In the genomic region with DNA sequence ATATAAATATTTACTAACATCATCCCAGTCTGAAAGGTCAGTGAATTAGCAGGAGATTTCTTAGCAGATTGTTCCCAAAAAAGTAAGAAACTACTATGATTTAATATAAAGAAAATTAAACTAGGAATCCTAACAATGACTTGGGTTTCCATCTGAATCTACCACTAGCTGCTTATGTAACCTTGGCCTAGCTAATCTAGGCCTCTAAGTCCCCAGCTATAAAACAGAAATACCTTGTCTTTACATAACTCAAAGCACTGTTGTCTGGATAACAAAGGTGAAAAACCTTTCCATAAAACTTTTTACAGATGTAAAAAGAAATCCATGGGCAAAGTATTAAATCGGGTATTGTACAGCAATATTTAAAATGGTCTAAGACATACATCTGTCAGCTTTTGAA, we compare ENCODE assay signal across 11 cellular contexts. TPM values are rescaled to one million over a fixed set of nuclear protein-coding genes. Genes with fewer than 3 reads are reported as not detected.
DNase-seq lines count a peak whose midpoint lies in the region; ATAC-seq and TF ChIP-seq lines count a peak whose summit lies in the region.
"Had no signal": no experiment of that assay in that cellular context is flagged by ENCODE, and none has a peak within 500 bp of the region (broad histone marks: within the 10 kb centered on the region; RNA-seq: fewer than 3 reads in every experiment).

No MANE protein-coding gene starts in this region.

- TF ChIP-seq POLR2A in spleen (IDR thresholded peaks at IDR 0.05): no peak

- peaks cover 3% of the 10 kb centered on the region; the same call in 2 of the 3 replicates for H3K36me3 Mint-ChIP-seq in GM23338 (ENCODE audit: low read depth)
- H3K36me3 Mint-ChIP-seq in activated naive CD8-positive, alpha-beta T cell: no peaks in the 10 kb centered on the region
- no peaks in the 10 kb centered on the region for H3K36me3 Mint-ChIP-seq in immature natural killer cell

- DNase-seq in GM23338 (ENCODE audit: low spot score) (no peak), immature natural killer cell (no peak), spleen (no peak), NCI-H187 treated with DMSO at 0.1 percent for 48 hours (lab: John Stamatoyannopoulos, UW) (no peak)
- no peak for DNase-seq in stimulated activated CD4-positive, alpha-beta T cell treated with anti-CD3 and anti-CD28 coated beads, Interleukin-2, amount 100 ng/mL, for 48 hours
- no peak for DNase-seq in activated CD4-positive, alpha-beta T cell treated with anti-CD3 and anti-CD28 coated beads, Interleukin-2, amount 50 U/mL, for 1 hour
- DNase-seq: NCI-H510A treated with DMSO at 0.1 percent for 48 hours; stimulated activated CD4-positive, alpha-beta T cell treated with anti-CD3 and anti-CD28 coated beads, Interleukin-4, amount 100 ng/mL, for 1 hour had no signal

- H3K27ac Mint-ChIP-seq in GM23338 (no peak overlapping the region), immature natural killer cell (peak overlapping the region; percentile 69 to 98 (median 87))
- H3K27ac Mint-ChIP-seq in activated naive CD8-positive, alpha-beta T cell: peak overlapping the region; percentile 46

- 86 to 89% (median 88%) methylated on average over 1 of the region's 1 CpG for WGBS in spleen, 5 donors

- TF ChIP-seq CTCF in GM23338 (conservative IDR thresholded peaks at IDR 0.05; ENCODE audit: low read depth in 2 of 2) (no peak), spleen (IDR thresholded peaks at IDR 0.05 in 8 of 11, conservative IDR thresholded peaks at IDR 0.05 in 3 of 11) (no peak)

- no peaks in the 10 kb centered on the region for H3K36me3 ChIP-seq in GM23338 (ENCODE audit: insufficient read depth)
- H3K36me3 ChIP-seq in spleen: no peaks in the 10 kb centered on the region

- H3K4me1 Mint-ChIP-seq in GM23338: peaks cover 41% of the 10 kb centered on the region
- peaks cover 72% of the 10 kb centered on the region for H3K4me1 Mint-ChIP-seq in activated naive CD8-positive, alpha-beta T cell (ENCODE audit: low read depth)
- H3K4me1 Mint-ChIP-seq in immature natural killer cell: peaks cover 68 to 80% of the 10 kb centered on the region in 2 donors

- no peak overlapping the region for H3K4me3 ChIP-seq in GM23338
- peak overlapping the region in 3 of 8 donors; percentile 73 to 92 (median 78) for H3K4me3 ChIP-seq in spleen

- H3K4me2 ChIP-seq in GM23338: 0 out of 2 replicates have a peak overlapping the region, but pooled peaks have one; percentile 19

- no peak overlapping the region for H2AFZ ChIP-seq in GM23338

- no peaks in the 10 kb centered on the region for H3F3A ChIP-seq in GM23338 (replicated peaks; ENCODE audit: low read depth)

- peaks cover 70% of the 10 kb centered on the region for H3K79me2 ChIP-seq in GM23338 (replicated peaks; ENCODE audit: insufficient read depth)

- intact Hi-C loops in spleen (cut with DNase I; ENCODE audit: low total_unique reads): loop anchor here (10.0 kb wide), 2 partner anchors 417 to 647 kb away; a partner anchor contains a TSS

- H3K4me3 Mint-ChIP-seq in GM23338: no peak overlapping the region
- H3K4me3 Mint-ChIP-seq in activated naive CD8-positive, alpha-beta T cell: peak overlapping the region; percentile 98
- H3K4me3 Mint-ChIP-seq in immature natural killer cell: peak overlapping the region in 3 of 5 donors; percentile 36 to 99 (median 97)

- H4K20me1 ChIP-seq in GM23338 (replicated peaks; ENCODE audit: insufficient read depth): 0 out of 2 replicates have a peak, but pooled peaks cover 5% of the 10 kb centered on the region

- H3K27me3 ChIP-seq in GM23338 (ENCODE audit: insufficient read depth) (no peaks in the 10 kb centered on the region), spleen (replicated peaks in 1 of 7) (no peaks in the 10 kb centered on the region)

- H3K27ac ChIP-seq in GM23338 (ENCODE audit: low read depth) (no peak overlapping the region), spleen (peak overlapping the region in 7 of 8 donors; percentile 55 to 99 (median 99))

- no peak for ATAC-seq in GM23338
- ATAC-seq in HG02759 (IDR thresholded peaks at IDR 0.05; ENCODE audit: unreplicated experiment): no peak
- ATAC-seq: activated CD4-positive, CD25-positive, alpha-beta regulatory T cell treated with anti-CD3 and anti-CD28 coated beads, Interleukin-2, amount 50 U/mL, for 24 hours had no signal

- H3K27me3 Mint-ChIP-seq in GM23338 (ENCODE audit: insufficient read depth, low read depth, poor library complexity) (peaks cover 18% of the 10 kb centered on the region), immature natural killer cell (ENCODE audit: low read depth in 3 of 3) (peaks cover 7 to 18% (median 13%) of the 10 kb centered on the region in 3 donors)
- no peaks in the 10 kb centered on the region for H3K27me3 Mint-ChIP-seq in activated naive CD8-positive, alpha-beta T cell

- H3K9me3 Mint-ChIP-seq in GM23338 (no peaks in the 10 kb centered on the region), immature natural killer cell (no peaks in the 10 kb centered on the region)
- no peaks in the 10 kb centered on the region for H3K9me3 Mint-ChIP-seq in activated naive CD8-positive, alpha-beta T cell (ENCODE audit: low read depth)

- no peaks in the 10 kb centered on the region for H3K9me3 ChIP-seq in spleen

- peaks cover 18% of the 10 kb centered on the region; the same call in 1 of the 2 replicates for H3K4me1 ChIP-seq in GM23338 (ENCODE audit: insufficient read depth)
- H3K4me1 ChIP-seq in spleen: peaks cover 38 to 91% (median 79%) of the 10 kb centered on the region in 6 donors

- H3K9me2 ChIP-seq in GM23338 (ENCODE audit: insufficient read depth): no peaks in the 10 kb centered on the region

TF ChIP-seq in GM23338, 12 proteins besides CTCF, POLR2A, EP300 and RAD21 (continues in another document):
- no peak for TF ChIP-seq POLR2AphosphoS5 (IDR thresholded peaks at IDR 0.05; ENCODE audit: low read depth)

RNA-seq across cellular contexts. Expression of a gene that starts 3.0 kb away (rescaled TPM):
- 74.7 and 81.9 TPM in 2 replicates for total RNA-seq in GM23338 (2014; rRNA removed; shearing (Covaris generic))
- 55.7 and 58.7 TPM in 2 replicates for polyA plus RNA-seq in GM23338 (2016; fragmentation: Nextera tagmentation; extraction: Ambion mirVana)
- polyA plus RNA-seq in immature natural killer cell: 100 to 1,000 TPM; 116 to 249 (median 125) TPM
- 100 to 1,000 TPM in 5 of 7 donors, 10 to 100 TPM in 2; 98.2 to 210 (median 141) TPM for total RNA-seq in spleen
- 10 to 100 TPM; 33.8 to 54.1 (median 33.9) TPM for polyA plus RNA-seq in spleen

RNA-seq across cellular contexts. Expression of a gene that starts 29.4 kb away (rescaled TPM):
- 34.4 and 47.7 TPM in 2 replicates for total RNA-seq in GM23338 (2014; rRNA removed; shearing (Covaris generic))
- polyA plus RNA-seq in GM23338 (2016; fragmentation: Nextera tagmentation; extraction: Ambion mirVana) (77.4 and 88.0 TPM in 2 replicates), immature natural killer cell (10 to 100 TPM; 47.9 to 58.3 (median 50.2) TPM), spleen (10 to 100 TPM; 28.0 to 39.8 (median 38.6) TPM)
- 10 to 100 TPM; 17.4 to 42.0 (median 27.9) TPM for total RNA-seq in spleen

RNA-seq across cellular contexts. Expression of a gene that starts 50.7 kb away (rescaled TPM):
- 1.4 and 1.8 TPM in 2 replicates for total RNA-seq in GM23338 (2014; rRNA removed; shearing (Covaris generic))
- polyA plus RNA-seq in GM23338 (2016; fragmentation: Nextera tagmentation; extraction: Ambion mirVana): 0.99 and 1.3 TPM in 2 replicates
- 1 to 10 TPM in 2 of 3 donors, under 1 TPM in 1; 0.78 to 2.0 (median 1.1) TPM for polyA plus RNA-seq in immature natural killer cell
- total RNA-seq in spleen: 10 to 100 TPM; 12.3 to 54.3 (median 25.1) TPM
- polyA plus RNA-seq in spleen: 1 to 10 TPM; 3.8 to 5.9 (median 4.8) TPM
